ENCODE assay signal across 28 cellular contexts in genomic region chr3:182342252-182342651, GRCh38.
"Had no signal": no experiment of that assay in that cellular context is flagged by ENCODE, and none has a peak within 500 bp of the region (broad histone marks: within the 10 kb centered on the region; RNA-seq: fewer than 3 reads in every experiment).

No MANE protein-coding gene starts in this region.

- H3K36me3 Mint-ChIP-seq: activated naive CD8-positive, alpha-beta T cell treated with anti-CD3 and anti-CD28 coated beads for 36 hours; natural killer cell treated with Interleukin-12 subunit alpha and Interleukin-12 subunit beta and Interleukin-15 and Interleukin-18, amount 100 ng/mL, for 72 hours; stimulated activated naive B cell treated with anti-CD40 and anti-IgM and Interleukin-4, amounts not matched to agents 10 μg/mL and 1 μg/mL and 100 μg/mL, for 72 hours had no signal

- H3K36me3 ChIP-seq: breast epithelium, colonic mucosa, esophagus muscularis mucosa, sigmoid colon, thoracic aorta, upper lobe of left lung had no signal

- H3K9me3 ChIP-seq: breast epithelium, colonic mucosa, esophagus muscularis mucosa, sigmoid colon, thoracic aorta, upper lobe of left lung had no signal

- DNase-seq: activated CD4-positive, alpha-beta T cell treated with anti-CD3 and anti-CD28 coated beads for 4 hours; activated CD4-positive, alpha-beta T cell treated with anti-CD3 and anti-CD28 coated beads, Interleukin-2, amount 50 U/mL, for 48 hours; activated CD4-positive, CD25-positive, alpha-beta regulatory T cell; activated CD8-positive, alpha-beta memory T cell treated with anti-CD3 and anti-CD28 coated beads, Interleukin-2, amount 50 U/mL, for 48 hours; activated naive CD4-positive, alpha-beta T cell; activated naive CD8-positive, alpha-beta T cell treated with anti-CD3 and anti-CD28 coated beads for 36 hours; activated T-cell treated with anti-CD3 and anti-CD28 coated beads, Interleukin-2, amount 50 U/mL, for 4 hours; amniotic stem cell; colonic mucosa; dorsolateral prefrontal cortex; effector memory CD8-positive, alpha-beta T cell; hypothalamus; left ventricle myocardium superior; mammary epithelial cell; posterior cingulate gyrus; sigmoid colon; stimulated activated CD4-positive, alpha-beta T cell treated with anti-CD3 and anti-CD28 coated beads, Interleukin-2, amount 100 ng/mL, for 48 hours; stimulated activated CD8-positive, alpha-beta memory T cell treated with anti-CD3 and anti-CD28 coated beads, Interleukin-4, amount 100 ng/mL, for 48 hours; stimulated activated naive B cell treated with anti-CD40 and anti-IgM and Interleukin-4, amounts not matched to agents 10 μg/mL and 1 μg/mL and 100 μg/mL, for 72 hours; T1000; upper lobe of left lung had no signal

- H3K4me3 ChIP-seq: breast epithelium, colonic mucosa, dorsolateral prefrontal cortex, esophagus muscularis mucosa, sigmoid colon, thoracic aorta, upper lobe of left lung had no signal

- H3K27me3 ChIP-seq: breast epithelium, colonic mucosa, dorsolateral prefrontal cortex, esophagus muscularis mucosa, sigmoid colon, upper lobe of left lung had no signal

- H3K27ac Mint-ChIP-seq: activated naive CD8-positive, alpha-beta T cell treated with anti-CD3 and anti-CD28 coated beads for 36 hours; activated T-helper 2 cell treated with anti-CD3 and anti-CD28 coated beads, Interferon-gamma antibody, Interleukin-2, Interleukin-4, amounts not matched to agents 10 μg/mL and 5 μg/mL and 100 μg/mL, durations not matched to agents 14 hours and 24 hours and 36 hours; effector memory CD8-positive, alpha-beta T cell; natural killer cell treated with Interleukin-12 subunit alpha and Interleukin-12 subunit beta and Interleukin-15 and Interleukin-18, amount 100 ng/mL, for 72 hours; stimulated activated naive B cell treated with anti-CD40 and anti-IgM and Interleukin-4, amounts not matched to agents 10 μg/mL and 1 μg/mL and 100 μg/mL, for 72 hours; T-helper 1 cell treated with Interleukin-12 subunit alpha and Interleukin-12 subunit beta and Interleukin-4 antibody, amounts not matched to agents 30 μg/mL and 1 μg/mL, for 36 hours had no signal

- H3K9me3 Mint-ChIP-seq: activated T-helper 2 cell treated with anti-CD3 and anti-CD28 coated beads, Interferon-gamma antibody, Interleukin-2, Interleukin-4, amounts not matched to agents 10 μg/mL and 5 μg/mL and 100 μg/mL, durations not matched to agents 14 hours and 24 hours and 36 hours; T-helper 1 cell treated with Interleukin-12 subunit alpha and Interleukin-12 subunit beta and Interleukin-4 antibody, amounts not matched to agents 30 μg/mL and 1 μg/mL, for 36 hours had no signal

- H3K27ac ChIP-seq: breast epithelium, colonic mucosa, dorsolateral prefrontal cortex, esophagus muscularis mucosa, sigmoid colon, thoracic aorta, upper lobe of left lung had no signal

- H3K4me1 Mint-ChIP-seq: activated naive CD8-positive, alpha-beta T cell treated with anti-CD3 and anti-CD28 coated beads for 36 hours; central memory CD8-positive, alpha-beta T cell; stimulated activated naive B cell treated with anti-CD40 and anti-IgM and Interleukin-4, amounts not matched to agents 10 μg/mL and 1 μg/mL and 100 μg/mL, for 72 hours had no signal

- H3K4me1 ChIP-seq: breast epithelium, colonic mucosa, esophagus muscularis mucosa, sigmoid colon, upper lobe of left lung had no signal

- H3K4me3 Mint-ChIP-seq: activated naive CD8-positive, alpha-beta T cell treated with anti-CD3 and anti-CD28 coated beads for 36 hours; activated T-cell treated with anti-CD3 and anti-CD28 coated beads, Interleukin-2, amount 50 U/mL, for 4 hours; central memory CD8-positive, alpha-beta T cell; effector memory CD8-positive, alpha-beta T cell; natural killer cell treated with Interleukin-12 subunit alpha and Interleukin-12 subunit beta and Interleukin-15 and Interleukin-18, amount 100 ng/mL, for 72 hours; stimulated activated naive B cell treated with anti-CD40 and anti-IgM and Interleukin-4, amounts not matched to agents 10 μg/mL and 1 μg/mL and 100 μg/mL, for 72 hours; T-helper 1 cell treated with Interleukin-12 subunit alpha and Interleukin-12 subunit beta and Interleukin-4 antibody, amounts not matched to agents 30 μg/mL and 1 μg/mL, for 36 hours had no signal

- H3K27me3 Mint-ChIP-seq: activated naive CD8-positive, alpha-beta T cell treated with anti-CD3 and anti-CD28 coated beads for 36 hours; central memory CD8-positive, alpha-beta T cell; effector memory CD8-positive, alpha-beta T cell; natural killer cell treated with Interleukin-12 subunit alpha and Interleukin-12 subunit beta and Interleukin-15 and Interleukin-18, amount 100 ng/mL, for 72 hours; stimulated activated naive B cell treated with anti-CD40 and anti-IgM and Interleukin-4, amounts not matched to agents 10 μg/mL and 1 μg/mL and 100 μg/mL, for 72 hours had no signal

- ATAC-seq: activated T-cell treated with anti-CD3 and anti-CD28 coated beads, Interleukin-2, amount 50 U/mL, for 4 hours; effector memory CD8-positive, alpha-beta T cell; left ventricle myocardium superior; natural killer cell treated with Interleukin-12 subunit alpha and Interleukin-12 subunit beta and Interleukin-15 and Interleukin-18, amount 100 ng/mL, for 72 hours; stimulated activated naive B cell treated with anti-CD40 and anti-IgM and Interleukin-4, amounts not matched to agents 10 μg/mL and 1 μg/mL and 100 μg/mL, for 72 hours had no signal
